ENCODE assay signal across 10 cellular contexts in the genomic region with DNA sequence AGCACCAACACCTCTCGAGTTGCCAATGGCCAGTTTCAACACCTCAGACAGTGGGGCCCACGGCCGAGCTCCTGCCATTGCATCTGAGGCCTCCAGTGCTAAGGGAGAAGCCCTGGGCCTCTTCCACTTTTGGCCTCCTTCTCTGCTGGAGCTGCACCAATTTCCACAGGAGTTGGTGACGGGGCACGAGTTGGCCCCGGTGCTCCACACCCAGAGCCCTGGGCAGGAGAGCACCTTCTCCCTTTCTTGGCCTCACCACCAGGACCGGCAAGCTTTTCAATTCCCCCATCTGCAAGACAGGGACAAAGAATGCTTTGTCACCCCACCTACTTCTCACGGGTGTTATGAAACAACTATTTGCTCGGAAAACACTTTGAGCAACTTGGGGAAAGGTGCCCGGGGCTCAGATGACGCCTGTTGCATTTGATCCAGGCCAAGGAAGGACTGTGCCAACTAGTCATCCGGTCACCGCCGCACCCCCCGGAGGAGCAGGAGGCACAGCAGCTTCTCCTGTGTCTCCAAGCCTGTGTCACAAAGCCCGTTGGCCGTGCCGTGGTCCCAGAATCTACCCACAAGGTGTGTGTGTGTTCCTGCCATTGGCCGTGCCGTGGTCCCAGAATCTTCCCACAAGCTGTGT. TPM values are rescaled to one million over a fixed set of nuclear protein-coding genes. Genes with fewer than 3 reads are reported as not detected.
DNase-seq lines count a peak whose midpoint lies in the region; FAIRE-seq and TF ChIP-seq lines count a peak whose summit lies in the region.
"Had no signal": no experiment of that assay in that cellular context is flagged by ENCODE, and none has a peak within 500 bp of the region (broad histone marks: within the 10 kb centered on the region; RNA-seq: fewer than 3 reads in every experiment).

No MANE protein-coding gene starts in this region.

- H2AFZ ChIP-seq in astrocyte (ENCODE audit: low read depth, low read length) = peak overlapping the region; percentile 35

- H4K20me1 ChIP-seq in astrocyte (ENCODE audit: insufficient read depth, low read length) = no peaks in the 10 kb centered on the region

- H3K36me3 Mint-ChIP-seq in astrocyte (ENCODE audit: low read depth, unreplicated experiment) = no peaks in the 10 kb centered on the region

- H3K4me1 Mint-ChIP-seq in astrocyte (ENCODE audit: low read depth, unreplicated experiment) = peaks cover 19% of the 10 kb centered on the region

- no peaks in the 10 kb centered on the region for H3K9me3 Mint-ChIP-seq in astrocyte (ENCODE audit: unreplicated experiment)

- FAIRE-seq in astrocyte (lab: Jason Lieb, UNC) = no peak

- H3K36me3 ChIP-seq in astrocyte (ENCODE audit: insufficient read depth, low read length) (no peaks in the 10 kb centered on the region), stomach smooth muscle (ENCODE audit: control insufficient read depth in 2 of 2, insufficient read depth in 2 of 2, low read length in 2 of 2) (no peaks in the 10 kb centered on the region)

- H3K4me3 ChIP-seq in astrocyte (ENCODE audit: insufficient read depth, low read depth, low read length) (no peak overlapping the region), stomach smooth muscle (ENCODE audit: low read length in 2 of 2) (peak overlapping the region in 1 of 2 donors; percentile 22), foreskin fibroblast (ENCODE audit: low read depth in 1 of 2, low read length in 2 of 2) (no peak overlapping the region)

- H3K9ac ChIP-seq in astrocyte (ENCODE audit: low read length) (peak overlapping the region; percentile 91), stomach smooth muscle (ENCODE audit: low read length in 2 of 2) (peak overlapping the region in 1 of 2 donors; percentile 72)

- no peak overlapping the region for H3K4me3 Mint-ChIP-seq in astrocyte (ENCODE audit: unreplicated experiment)

- H3K4me2 ChIP-seq in astrocyte (ENCODE audit: low read length) = no peak overlapping the region

- H3K4me1 ChIP-seq in astrocyte (ENCODE audit: insufficient read depth, low read length) (peaks cover 44% of the 10 kb centered on the region), stomach smooth muscle (ENCODE audit: control insufficient read depth, insufficient read depth, low read length) (peaks cover 46% of the 10 kb centered on the region)

- H3K27me3 Mint-ChIP-seq in astrocyte (ENCODE audit: low read depth, unreplicated experiment) = no peaks in the 10 kb centered on the region

- H3K9me3 ChIP-seq in astrocyte (ENCODE audit: insufficient read depth, low read depth, low read length) = no peaks in the 10 kb centered on the region
- no peaks in the 10 kb centered on the region for H3K9me3 ChIP-seq in stomach smooth muscle (ENCODE audit: control insufficient read depth in 2 of 2, low read length in 2 of 2)

- H3K27me3 ChIP-seq in astrocyte (ENCODE audit: insufficient read depth, low read length) (no peaks in the 10 kb centered on the region), layer of hippocampus (ENCODE audit: control insufficient read depth, insufficient read depth, low read length) (no peaks in the 10 kb centered on the region), stomach smooth muscle (ENCODE audit: control insufficient read depth in 1 of 2, insufficient read depth in 2 of 2, low read length in 2 of 2) (no peaks in the 10 kb centered on the region)

- H3K27ac Mint-ChIP-seq in astrocyte (ENCODE audit: unreplicated experiment) = no peak overlapping the region

- H3K27ac ChIP-seq in astrocyte (ENCODE audit: low read depth, low read length) = peak overlapping the region; percentile 99
- H3K27ac ChIP-seq in layer of hippocampus (ENCODE audit: low read depth, low read length) = peak overlapping the region; percentile 60
- peak overlapping the region; percentile 93 for H3K27ac ChIP-seq in stomach smooth muscle (ENCODE audit: low read length)

- TF ChIP-seq CTCF in astrocyte (IDR thresholded peaks at IDR 0.05; ENCODE audit: insufficient read depth, low read depth, low read length) = no peak
- TF ChIP-seq CTCF in foreskin fibroblast (IDR thresholded peaks at IDR 0.05; ENCODE audit: low read depth, low read length) = no peak

- DNase-seq in M059J (ENCODE audit: low read depth) (peak; percentile 91), astrocyte (ENCODE audit: low read depth) (no peak), foreskin fibroblast (no peak), kidney glomerular epithelial cell (lab: John Stamatoyannopoulos, UW) (no peak), NCI-H1694 (lab: John Stamatoyannopoulos, UW) (no peak)
- no peak for DNase-seq in stimulated activated CD4-positive, alpha-beta T cell treated with anti-CD3 and anti-CD28 coated beads, Interleukin-12 subunit alpha, Interleukin-12 subunit beta, amount 100 ng/mL, for 4 hours
- DNase-seq: activated CD4-positive, alpha-beta T cell treated with anti-CD3 and anti-CD28 coated beads for 48 hours; HCEC 1CT had no signal

- no peaks in the 10 kb centered on the region for H3K79me2 ChIP-seq in astrocyte (ENCODE audit: insufficient read depth, low read length)

RNA-seq across cellular contexts. Expression of gene TOMM20, which starts 55.2 kb away (rescaled TPM):
- total RNA-seq in M059J (2014; rRNA removed; shearing (Covaris generic)) = 44.5 and 72.8 TPM in 2 replicates
- 136 and 143 TPM in 2 replicates for total RNA-seq in astrocyte
